ENCODE assay signal across 1 cellular context in the genomic region with DNA sequence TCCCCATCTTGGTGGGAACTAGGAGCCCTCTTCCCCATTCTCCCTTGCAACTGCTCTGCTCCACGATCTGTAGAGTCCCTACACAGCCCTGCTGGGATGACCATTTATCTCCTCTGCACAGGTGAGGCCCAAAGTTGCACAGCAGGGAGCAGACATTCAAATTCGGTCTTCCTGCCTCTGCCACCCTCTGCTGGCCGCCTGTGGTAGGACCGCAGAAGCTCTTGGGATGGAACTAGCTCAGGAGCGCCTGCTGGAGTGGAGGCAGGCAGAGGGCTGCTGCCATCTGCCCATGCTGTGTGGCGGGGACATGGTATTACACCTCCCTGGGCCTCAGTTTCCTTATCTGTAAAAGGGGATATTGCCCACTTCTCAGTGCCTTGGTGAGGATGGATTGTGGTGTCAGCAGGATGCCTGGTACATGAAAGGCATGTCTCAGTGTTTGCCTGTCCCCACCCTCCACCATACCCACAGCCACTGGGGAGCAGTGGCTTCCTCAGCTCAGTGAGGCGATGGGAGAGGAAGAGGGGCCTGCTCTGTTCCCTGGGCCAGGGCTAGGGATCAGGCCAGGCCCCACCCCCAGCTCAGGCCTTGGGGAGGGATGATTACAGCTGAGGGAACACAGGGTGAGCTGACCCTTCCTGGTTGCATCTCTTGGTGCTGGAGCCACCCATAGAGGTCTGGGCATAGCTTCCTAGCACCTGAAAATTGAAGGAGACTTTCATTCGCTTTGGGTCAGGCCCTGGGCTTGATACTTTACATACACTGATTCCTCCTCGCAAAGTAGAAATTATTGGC.
A peak's percentile ranks its signal among the peaks of the same experiment; 100 is the strongest.
TF ChIP-seq lines count a peak whose summit lies in the region.

No MANE protein-coding gene starts in this region.

TF ChIP-seq in HepG2, 621 proteins besides CTCF, POLR2A, EP300 and RAD21 (continued from another document and continues in another):
- TF ChIP-seq, protein P1, sequence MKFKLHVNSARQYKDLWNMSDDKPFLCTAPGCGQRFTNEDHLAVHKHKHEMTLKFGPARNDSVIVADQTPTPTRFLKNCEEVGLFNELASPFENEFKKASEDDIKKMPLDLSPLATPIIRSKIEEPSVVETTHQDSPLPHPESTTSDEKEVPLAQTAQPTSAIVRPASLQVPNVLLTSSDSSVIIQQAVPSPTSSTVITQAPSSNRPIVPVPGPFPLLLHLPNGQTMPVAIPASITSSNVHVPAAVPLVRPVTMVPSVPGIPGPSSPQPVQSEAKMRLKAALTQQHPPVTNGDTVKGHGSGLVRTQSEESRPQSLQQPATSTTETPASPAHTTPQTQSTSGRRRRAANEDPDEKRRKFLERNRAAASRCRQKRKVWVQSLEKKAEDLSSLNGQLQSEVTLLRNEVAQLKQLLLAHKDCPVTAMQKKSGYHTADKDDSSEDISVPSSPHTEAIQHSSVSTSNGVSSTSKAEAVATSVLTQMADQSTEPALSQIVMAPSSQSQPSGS (CRISPR knock-in tag; IDR thresholded peaks at IDR 0.05) = peak; percentile 61; the same call in 1 of the 2 replicates
- TF ChIP-seq HIVEP1 (CRISPR knock-in tag; IDR thresholded peaks at IDR 0.05) (no peak), ZKSCAN1 (IDR thresholded peaks at IDR 0.05; ENCODE audit: low read length) (no peak), FOSL2 (CRISPR knock-in tag; IDR thresholded peaks at IDR 0.05) (0 out of 2 replicates have a peak, but pooled peaks have one; percentile 16), KDM2A (CRISPR knock-in tag; IDR thresholded peaks at IDR 0.05; ENCODE audit: borderline replicate concordance, low read depth) (peak; percentile 68; the same call in 1 of the 2 replicates), MAFK (conservative IDR thresholded peaks at IDR 0.05 in 1 of 2, IDR thresholded peaks at IDR 0.05 in 1 of 2; ENCODE audit: low read length in 2 of 2) (no peak), ONECUT2 (CRISPR knock-in tag; IDR thresholded peaks at IDR 0.05) (no peak), NONO (IDR thresholded peaks at IDR 0.05) (no peak), NONO (CRISPR knock-in tag; conservative IDR thresholded peaks at IDR 0.05) (no peak), PRPF4 (IDR thresholded peaks at IDR 0.05; ENCODE audit: low read depth, low read length, poor library complexity, severe bottlenecking) (no peak), RCOR2 (CRISPR knock-in tag; IDR thresholded peaks at IDR 0.05) (no peak), FOXC1 (CRISPR knock-in tag; IDR thresholded peaks at IDR 0.05; ENCODE audit: borderline replicate concordance) (0 out of 2 replicates have a peak, but pooled peaks have one; percentile 44), SRY (CRISPR knock-in tag; IDR thresholded peaks at IDR 0.05) (0 out of 2 replicates have a peak, but pooled peaks have one; percentile 45), ZSCAN9 (CRISPR knock-in tag; IDR thresholded peaks at IDR 0.05; ENCODE audit: borderline replicate concordance) (0 out of 2 replicates have a peak, but pooled peaks have one; percentile 26), HCFC1 (IDR thresholded peaks at IDR 0.05; ENCODE audit: low read depth, low read length) (no peak), MAZ (IDR thresholded peaks at IDR 0.05; ENCODE audit: borderline replicate concordance, low read depth, low read length) (no peak), MAZ (CRISPR knock-in tag; IDR thresholded peaks at IDR 0.05; ENCODE audit: low read depth) (0 out of 2 replicates have a peak, but pooled peaks have one; percentile 46), SMC3 (IDR thresholded peaks at IDR 0.05; ENCODE audit: low read length) (peak; percentile 90), SRF (IDR thresholded peaks at IDR 0.05; ENCODE audit: low read depth, low read length) (no peak)
- TF ChIP-seq, protein P2, sequence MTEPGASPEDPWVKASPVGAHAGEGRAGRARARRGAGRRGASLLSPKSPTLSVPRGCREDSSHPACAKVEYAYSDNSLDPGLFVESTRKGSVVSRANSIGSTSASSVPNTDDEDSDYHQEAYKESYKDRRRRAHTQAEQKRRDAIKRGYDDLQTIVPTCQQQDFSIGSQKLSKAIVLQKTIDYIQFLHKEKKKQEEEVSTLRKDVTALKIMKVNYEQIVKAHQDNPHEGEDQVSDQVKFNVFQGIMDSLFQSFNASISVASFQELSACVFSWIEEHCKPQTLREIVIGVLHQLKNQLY (CRISPR knock-in tag; IDR thresholded peaks at IDR 0.05) = no peak
- TF ChIP-seq, protein P3, sequence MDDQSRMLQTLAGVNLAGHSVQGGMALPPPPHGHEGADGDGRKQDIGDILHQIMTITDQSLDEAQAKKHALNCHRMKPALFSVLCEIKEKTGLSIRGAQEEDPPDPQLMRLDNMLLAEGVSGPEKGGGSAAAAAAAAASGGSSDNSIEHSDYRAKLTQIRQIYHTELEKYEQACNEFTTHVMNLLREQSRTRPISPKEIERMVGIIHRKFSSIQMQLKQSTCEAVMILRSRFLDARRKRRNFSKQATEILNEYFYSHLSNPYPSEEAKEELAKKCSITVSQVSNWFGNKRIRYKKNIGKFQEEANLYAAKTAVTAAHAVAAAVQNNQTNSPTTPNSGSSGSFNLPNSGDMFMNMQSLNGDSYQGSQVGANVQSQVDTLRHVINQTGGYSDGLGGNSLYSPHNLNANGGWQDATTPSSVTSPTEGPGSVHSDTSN (CRISPR knock-in tag; IDR thresholded peaks at IDR 0.05; ENCODE audit: borderline replicate concordance) = no peak
- TF ChIP-seq, protein P4, sequence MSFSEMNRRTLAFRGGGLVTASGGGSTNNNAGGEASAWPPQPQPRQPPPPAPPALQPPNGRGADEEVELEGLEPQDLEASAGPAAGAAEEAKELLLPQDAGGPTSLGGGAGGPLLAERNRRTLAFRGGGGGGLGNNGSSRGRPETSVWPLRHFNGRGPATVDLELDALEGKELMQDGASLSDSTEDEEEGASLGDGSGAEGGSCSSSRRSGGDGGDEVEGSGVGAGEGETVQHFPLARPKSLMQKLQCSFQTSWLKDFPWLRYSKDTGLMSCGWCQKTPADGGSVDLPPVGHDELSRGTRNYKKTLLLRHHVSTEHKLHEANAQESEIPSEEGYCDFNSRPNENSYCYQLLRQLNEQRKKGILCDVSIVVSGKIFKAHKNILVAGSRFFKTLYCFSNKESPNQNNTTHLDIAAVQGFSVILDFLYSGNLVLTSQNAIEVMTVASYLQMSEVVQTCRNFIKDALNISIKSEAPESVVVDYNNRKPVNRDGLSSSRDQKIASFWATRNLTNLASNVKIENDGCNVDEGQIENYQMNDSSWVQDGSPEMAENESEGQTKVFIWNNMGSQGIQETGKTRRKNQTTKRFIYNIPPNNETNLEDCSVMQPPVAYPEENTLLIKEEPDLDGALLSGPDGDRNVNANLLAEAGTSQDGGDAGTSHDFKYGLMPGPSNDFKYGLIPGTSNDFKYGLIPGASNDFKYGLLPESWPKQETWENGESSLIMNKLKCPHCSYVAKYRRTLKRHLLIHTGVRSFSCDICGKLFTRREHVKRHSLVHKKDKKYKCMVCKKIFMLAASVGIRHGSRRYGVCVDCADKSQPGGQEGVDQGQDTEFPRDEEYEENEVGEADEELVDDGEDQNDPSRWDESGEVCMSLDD (CRISPR knock-in tag; IDR thresholded peaks at IDR 0.05; ENCODE audit: borderline replicate concordance) = no peak
- TF ChIP-seq, protein P5, sequence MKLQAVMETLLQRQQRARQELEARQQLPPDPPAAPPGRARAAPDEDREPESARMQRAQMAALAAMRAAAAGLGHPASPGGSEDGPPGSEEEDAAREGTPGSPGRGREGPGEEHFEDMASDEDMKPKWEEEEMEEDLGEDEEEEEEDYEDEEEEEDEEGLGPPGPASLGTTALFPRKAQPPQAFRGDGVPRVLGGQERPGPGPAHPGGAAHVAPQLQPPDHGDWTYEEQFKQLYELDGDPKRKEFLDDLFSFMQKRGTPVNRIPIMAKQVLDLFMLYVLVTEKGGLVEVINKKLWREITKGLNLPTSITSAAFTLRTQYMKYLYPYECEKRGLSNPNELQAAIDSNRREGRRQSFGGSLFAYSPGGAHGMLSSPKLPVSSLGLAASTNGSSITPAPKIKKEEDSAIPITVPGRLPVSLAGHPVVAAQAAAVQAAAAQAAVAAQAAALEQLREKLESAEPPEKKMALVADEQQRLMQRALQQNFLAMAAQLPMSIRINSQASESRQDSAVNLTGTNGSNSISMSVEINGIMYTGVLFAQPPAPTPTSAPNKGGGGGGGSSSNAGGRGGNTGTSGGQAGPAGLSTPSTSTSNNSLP (IDR thresholded peaks at IDR 0.05; ENCODE audit: low read depth, low read length) = no peak
- TF ChIP-seq, protein P6, sequence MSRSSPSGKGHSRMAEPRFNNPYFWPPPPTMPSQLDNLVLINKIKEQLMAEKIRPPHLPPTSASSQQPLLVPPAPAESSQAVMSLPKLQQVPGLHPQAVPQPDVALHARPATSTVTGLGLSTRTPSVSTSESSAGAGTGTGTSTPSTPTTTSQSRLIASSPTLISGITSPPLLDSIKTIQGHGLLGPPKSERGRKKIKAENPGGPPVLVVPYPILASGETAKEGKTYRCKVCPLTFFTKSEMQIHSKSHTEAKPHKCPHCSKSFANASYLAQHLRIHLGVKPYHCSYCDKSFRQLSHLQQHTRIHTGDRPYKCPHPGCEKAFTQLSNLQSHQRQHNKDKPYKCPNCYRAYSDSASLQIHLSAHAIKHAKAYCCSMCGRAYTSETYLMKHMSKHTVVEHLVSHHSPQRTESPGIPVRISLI (CRISPR knock-in tag; IDR thresholded peaks at IDR 0.05; ENCODE audit: borderline replicate concordance) = peak; percentile 63; the same call in 1 of the 2 replicates
- TF ChIP-seq, protein P7, sequence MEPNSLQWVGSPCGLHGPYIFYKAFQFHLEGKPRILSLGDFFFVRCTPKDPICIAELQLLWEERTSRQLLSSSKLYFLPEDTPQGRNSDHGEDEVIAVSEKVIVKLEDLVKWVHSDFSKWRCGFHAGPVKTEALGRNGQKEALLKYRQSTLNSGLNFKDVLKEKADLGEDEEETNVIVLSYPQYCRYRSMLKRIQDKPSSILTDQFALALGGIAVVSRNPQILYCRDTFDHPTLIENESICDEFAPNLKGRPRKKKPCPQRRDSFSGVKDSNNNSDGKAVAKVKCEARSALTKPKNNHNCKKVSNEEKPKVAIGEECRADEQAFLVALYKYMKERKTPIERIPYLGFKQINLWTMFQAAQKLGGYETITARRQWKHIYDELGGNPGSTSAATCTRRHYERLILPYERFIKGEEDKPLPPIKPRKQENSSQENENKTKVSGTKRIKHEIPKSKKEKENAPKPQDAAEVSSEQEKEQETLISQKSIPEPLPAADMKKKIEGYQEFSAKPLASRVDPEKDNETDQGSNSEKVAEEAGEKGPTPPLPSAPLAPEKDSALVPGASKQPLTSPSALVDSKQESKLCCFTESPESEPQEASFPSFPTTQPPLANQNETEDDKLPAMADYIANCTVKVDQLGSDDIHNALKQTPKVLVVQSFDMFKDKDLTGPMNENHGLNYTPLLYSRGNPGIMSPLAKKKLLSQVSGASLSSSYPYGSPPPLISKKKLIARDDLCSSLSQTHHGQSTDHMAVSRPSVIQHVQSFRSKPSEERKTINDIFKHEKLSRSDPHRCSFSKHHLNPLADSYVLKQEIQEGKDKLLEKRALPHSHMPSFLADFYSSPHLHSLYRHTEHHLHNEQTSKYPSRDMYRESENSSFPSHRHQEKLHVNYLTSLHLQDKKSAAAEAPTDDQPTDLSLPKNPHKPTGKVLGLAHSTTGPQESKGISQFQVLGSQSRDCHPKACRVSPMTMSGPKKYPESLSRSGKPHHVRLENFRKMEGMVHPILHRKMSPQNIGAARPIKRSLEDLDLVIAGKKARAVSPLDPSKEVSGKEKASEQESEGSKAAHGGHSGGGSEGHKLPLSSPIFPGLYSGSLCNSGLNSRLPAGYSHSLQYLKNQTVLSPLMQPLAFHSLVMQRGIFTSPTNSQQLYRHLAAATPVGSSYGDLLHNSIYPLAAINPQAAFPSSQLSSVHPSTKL (CRISPR knock-in tag; IDR thresholded peaks at IDR 0.05) = peak; percentile 25; the same call in 1 of the 2 replicates
- TF ChIP-seq, protein P8, sequence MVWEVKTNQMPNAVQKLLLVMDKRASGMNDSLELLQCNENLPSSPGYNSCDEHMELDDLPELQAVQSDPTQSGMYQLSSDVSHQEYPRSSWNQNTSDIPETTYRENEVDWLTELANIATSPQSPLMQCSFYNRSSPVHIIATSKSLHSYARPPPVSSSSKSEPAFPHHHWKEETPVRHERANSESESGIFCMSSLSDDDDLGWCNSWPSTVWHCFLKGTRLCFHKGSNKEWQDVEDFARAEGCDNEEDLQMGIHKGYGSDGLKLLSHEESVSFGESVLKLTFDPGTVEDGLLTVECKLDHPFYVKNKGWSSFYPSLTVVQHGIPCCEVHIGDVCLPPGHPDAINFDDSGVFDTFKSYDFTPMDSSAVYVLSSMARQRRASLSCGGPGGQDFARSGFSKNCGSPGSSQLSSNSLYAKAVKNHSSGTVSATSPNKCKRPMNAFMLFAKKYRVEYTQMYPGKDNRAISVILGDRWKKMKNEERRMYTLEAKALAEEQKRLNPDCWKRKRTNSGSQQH (CRISPR knock-in tag; IDR thresholded peaks at IDR 0.05; ENCODE audit: low read depth) = no peak
- TF ChIP-seq, protein P9, sequence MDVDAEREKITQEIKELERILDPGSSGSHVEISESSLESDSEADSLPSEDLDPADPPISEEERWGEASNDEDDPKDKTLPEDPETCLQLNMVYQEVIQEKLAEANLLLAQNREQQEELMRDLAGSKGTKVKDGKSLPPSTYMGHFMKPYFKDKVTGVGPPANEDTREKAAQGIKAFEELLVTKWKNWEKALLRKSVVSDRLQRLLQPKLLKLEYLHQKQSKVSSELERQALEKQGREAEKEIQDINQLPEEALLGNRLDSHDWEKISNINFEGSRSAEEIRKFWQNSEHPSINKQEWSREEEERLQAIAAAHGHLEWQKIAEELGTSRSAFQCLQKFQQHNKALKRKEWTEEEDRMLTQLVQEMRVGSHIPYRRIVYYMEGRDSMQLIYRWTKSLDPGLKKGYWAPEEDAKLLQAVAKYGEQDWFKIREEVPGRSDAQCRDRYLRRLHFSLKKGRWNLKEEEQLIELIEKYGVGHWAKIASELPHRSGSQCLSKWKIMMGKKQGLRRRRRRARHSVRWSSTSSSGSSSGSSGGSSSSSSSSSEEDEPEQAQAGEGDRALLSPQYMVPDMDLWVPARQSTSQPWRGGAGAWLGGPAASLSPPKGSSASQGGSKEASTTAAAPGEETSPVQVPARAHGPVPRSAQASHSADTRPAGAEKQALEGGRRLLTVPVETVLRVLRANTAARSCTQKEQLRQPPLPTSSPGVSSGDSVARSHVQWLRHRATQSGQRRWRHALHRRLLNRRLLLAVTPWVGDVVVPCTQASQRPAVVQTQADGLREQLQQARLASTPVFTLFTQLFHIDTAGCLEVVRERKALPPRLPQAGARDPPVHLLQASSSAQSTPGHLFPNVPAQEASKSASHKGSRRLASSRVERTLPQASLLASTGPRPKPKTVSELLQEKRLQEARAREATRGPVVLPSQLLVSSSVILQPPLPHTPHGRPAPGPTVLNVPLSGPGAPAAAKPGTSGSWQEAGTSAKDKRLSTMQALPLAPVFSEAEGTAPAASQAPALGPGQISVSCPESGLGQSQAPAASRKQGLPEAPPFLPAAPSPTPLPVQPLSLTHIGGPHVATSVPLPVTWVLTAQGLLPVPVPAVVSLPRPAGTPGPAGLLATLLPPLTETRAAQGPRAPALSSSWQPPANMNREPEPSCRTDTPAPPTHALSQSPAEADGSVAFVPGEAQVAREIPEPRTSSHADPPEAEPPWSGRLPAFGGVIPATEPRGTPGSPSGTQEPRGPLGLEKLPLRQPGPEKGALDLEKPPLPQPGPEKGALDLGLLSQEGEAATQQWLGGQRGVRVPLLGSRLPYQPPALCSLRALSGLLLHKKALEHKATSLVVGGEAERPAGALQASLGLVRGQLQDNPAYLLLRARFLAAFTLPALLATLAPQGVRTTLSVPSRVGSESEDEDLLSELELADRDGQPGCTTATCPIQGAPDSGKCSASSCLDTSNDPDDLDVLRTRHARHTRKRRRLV (CRISPR knock-in tag; IDR thresholded peaks at IDR 0.05) = no peak
